Comparison of ENCODE assay signal across 7 cellular contexts in the genomic region with DNA sequence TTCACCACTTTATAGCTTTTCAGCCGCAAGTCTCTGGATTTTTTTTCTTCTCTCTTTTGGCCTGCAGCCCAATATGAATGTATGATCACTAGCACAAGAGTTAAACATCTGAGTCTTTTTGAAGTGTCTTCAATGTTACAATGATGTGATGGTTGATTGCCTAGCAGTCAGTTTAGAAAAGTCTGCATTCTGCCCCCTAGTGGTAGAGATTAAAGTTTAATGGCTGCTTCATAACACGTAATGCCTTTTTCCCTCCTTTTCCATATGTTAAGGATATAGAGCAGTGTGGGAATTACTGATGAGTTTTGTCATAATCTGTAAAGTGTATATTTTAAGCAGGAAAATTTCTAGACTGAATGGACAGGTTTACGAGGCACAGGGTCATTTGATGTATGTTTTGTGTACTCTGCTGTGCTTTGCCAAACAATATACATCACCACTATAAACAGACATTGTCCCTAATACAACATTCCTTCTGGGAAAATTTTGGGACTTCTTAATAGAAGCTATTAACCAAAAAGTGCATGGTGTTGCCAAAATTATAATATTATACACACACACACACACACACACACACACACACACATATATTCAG.
DNase-seq lines count a peak whose midpoint lies in the region; ATAC-seq, FAIRE-seq and TF ChIP-seq lines count a peak whose summit lies in the region.

No MANE protein-coding gene starts in this region.

- H3K4me2 ChIP-seq in smooth muscle cell: no peak overlapping the region

- H3K27ac ChIP-seq in foreskin keratinocyte (no peak overlapping the region), smooth muscle cell (ENCODE audit: low read depth) (no peak overlapping the region)

- ATAC-seq in HG02642 (IDR thresholded peaks at IDR 0.05; ENCODE audit: poor library complexity, unreplicated experiment) (peak; percentile 63), foreskin keratinocyte (peak; percentile 43), GM19328 (IDR thresholded peaks at IDR 0.05; ENCODE audit: unreplicated experiment) (no peak)

- no peaks in the 10 kb centered on the region for H3F3A ChIP-seq in smooth muscle cell (ENCODE audit: low read depth)

- DNase-seq in GM06990 (ENCODE audit: extremely low read depth, insufficient read length) (no peak), RCC 7860 (ENCODE audit: low spot score) (peak; percentile 19), foreskin keratinocyte (peak in 1 of 2 donors; percentile 35), smooth muscle cell (lab: John Stamatoyannopoulos, UW; ENCODE audit: unreplicated experiment) (no peak), mesenteric fat pad (ENCODE audit: low spot score) (no peak)

- no peaks in the 10 kb centered on the region for H4K20me1 ChIP-seq in smooth muscle cell (ENCODE audit: low read depth)

- H3K36me3 ChIP-seq in GM06990 (ENCODE audit: control insufficient read depth, insufficient read depth, low read length) (no peaks in the 10 kb centered on the region), smooth muscle cell (ENCODE audit: low read depth) (no peaks in the 10 kb centered on the region)

- H3K79me2 ChIP-seq in smooth muscle cell (ENCODE audit: low read depth): no peaks in the 10 kb centered on the region

- H3K4me3 ChIP-seq in GM06990 (replicated peaks; ENCODE audit: low read depth, low read length) (no peak overlapping the region), smooth muscle cell (no peak overlapping the region)

- no peak overlapping the region for H3K9ac ChIP-seq in smooth muscle cell (ENCODE audit: low read depth)

- no peaks in the 10 kb centered on the region for H3K9me3 ChIP-seq in smooth muscle cell (replicated peaks; ENCODE audit: low read depth)

- H2AFZ ChIP-seq in smooth muscle cell (ENCODE audit: low read depth): no peak overlapping the region

- 53% methylated on average over 3 of the region's 3 CpGs for WGBS in smooth muscle cell (ENCODE audit: low lambda C conversion rate)

- peak; percentile 14 for FAIRE-seq in RCC 7860 (lab: Jason Lieb, UNC)

- peak; percentile 65 for TF ChIP-seq CTCF in GM06990 (IDR thresholded peaks at IDR 0.05; ENCODE audit: insufficient read depth, low read length, poor library complexity, severe bottlenecking)
- peak; percentile 77 for TF ChIP-seq CTCF in foreskin keratinocyte (conservative IDR thresholded peaks at IDR 0.05)
- TF ChIP-seq CTCF in smooth muscle cell (IDR thresholded peaks at IDR 0.05; ENCODE audit: borderline replicate concordance, insufficient read depth, poor library complexity, severe bottlenecking): peak; percentile 70

- H3K4me1 ChIP-seq in foreskin keratinocyte (no peaks in the 10 kb centered on the region), smooth muscle cell (ENCODE audit: low read depth) (peaks cover 42% of the 10 kb centered on the region)

- H3K27me3 ChIP-seq in GM06990 (replicated peaks; ENCODE audit: control insufficient read depth, insufficient read depth, low read length): no peaks in the 10 kb centered on the region
- no peaks in the 10 kb centered on the region for H3K27me3 ChIP-seq in foreskin keratinocyte
- no peaks in the 10 kb centered on the region for H3K27me3 ChIP-seq in smooth muscle cell (ENCODE audit: low read depth)
